ENCODE assay signal across 17 cellular contexts in genomic region chr10:26622891-26623290, GRCh38.
DNase-seq lines count a peak whose midpoint lies in the region; ATAC-seq and TF ChIP-seq lines count a peak whose summit lies in the region.
"Had no signal": no experiment of that assay in that cellular context is flagged by ENCODE, and none has a peak within 500 bp of the region (broad histone marks: within the 10 kb centered on the region; RNA-seq: fewer than 3 reads in every experiment).

No MANE protein-coding gene starts in this region.

- H3K9ac ChIP-seq in parathyroid adenoma: no peak overlapping the region

- no peak for TF ChIP-seq POLR2A in uterus (IDR thresholded peaks at IDR 0.05)

- H2AFZ ChIP-seq in parathyroid adenoma: peak overlapping the region; percentile 60

- H3K79me2 ChIP-seq in parathyroid adenoma: no peaks in the 10 kb centered on the region

- TF ChIP-seq CTCF in epithelial cell of proximal tubule (conservative IDR thresholded peaks at IDR 0.05; ENCODE audit: low read depth, low read length) (no peak), parathyroid adenoma (IDR thresholded peaks at IDR 0.05) (no peak), uterus (IDR thresholded peaks at IDR 0.05) (no peak), endothelial cell (IDR thresholded peaks at IDR 0.05; ENCODE audit: unreplicated experiment) (no peak)

- H3K4me1 Mint-ChIP-seq in endothelial cell (ENCODE audit: unreplicated experiment): no peaks in the 10 kb centered on the region

- peak overlapping the region; percentile 30 for H3K4me3 ChIP-seq in MG63
- peak overlapping the region; percentile 53 for H3K4me3 ChIP-seq in epithelial cell of proximal tubule (ENCODE audit: low read depth, low read length)
- no peak overlapping the region for H3K4me3 ChIP-seq in parathyroid adenoma (ENCODE audit: low read depth, low read length)
- no peak overlapping the region for H3K4me3 ChIP-seq in uterus

- no peaks in the 10 kb centered on the region for H3K9me3 ChIP-seq in MG63
- H3K9me3 ChIP-seq in parathyroid adenoma (ENCODE audit: control insufficient read depth, low read length): no peaks in the 10 kb centered on the region
- no peaks in the 10 kb centered on the region for H3K9me3 ChIP-seq in uterus
- H3K9me3 ChIP-seq: gastrocnemius medialis, right atrium auricular region had no signal

- H3K36me3 ChIP-seq in MG63 (no peaks in the 10 kb centered on the region), parathyroid adenoma (ENCODE audit: control insufficient read depth, insufficient read depth, low read length) (no peaks in the 10 kb centered on the region), uterus (no peaks in the 10 kb centered on the region)
- H3K36me3 ChIP-seq: brain microvascular endothelial cell, gastrocnemius medialis, right atrium auricular region had no signal

- H3K27me3 ChIP-seq in MG63 (peaks cover 3% of the 10 kb centered on the region; the same call in 1 of the 2 replicates), parathyroid adenoma (ENCODE audit: control insufficient read depth, insufficient read depth, low read length) (no peaks in the 10 kb centered on the region), uterus (no peaks in the 10 kb centered on the region)
- H3K27me3 ChIP-seq: brain microvascular endothelial cell, right atrium auricular region had no signal

- DNase-seq in DMS53 (lab: John Stamatoyannopoulos, UW) (peak; percentile 23), DMS53 treated with DMSO at 0.1 percent for 48 hours (lab: John Stamatoyannopoulos, UW; ENCODE audit: unreplicated experiment) (no peak), MG63 (no peak), epithelial cell of proximal tubule (ENCODE audit: low read depth) (no peak), uterus (no peak), endothelial cell (ENCODE audit: low spot score) (no peak)
- DNase-seq: activated CD4-positive, alpha-beta T cell treated with anti-CD3 and anti-CD28 coated beads, Interleukin-2, amount 10 ng/mL, durations not matched to agents 7 days and 5 days; brain microvascular endothelial cell; effector memory CD4-positive, alpha-beta T cell; gastrocnemius medialis; NCI-H1092 treated with DMSO at 0.1 percent for 48 hours had no signal

- H3K4me3 Mint-ChIP-seq in endothelial cell (ENCODE audit: unreplicated experiment): no peak overlapping the region
- H3K4me3 Mint-ChIP-seq: T-helper 1 cell treated with Interleukin-12 subunit alpha and Interleukin-12 subunit beta and Interleukin-4 antibody, amounts not matched to agents 30 μg/mL and 1 μg/mL, for 36 hours had no signal

- no peaks in the 10 kb centered on the region for H3K27me3 Mint-ChIP-seq in endothelial cell (ENCODE audit: unreplicated experiment)

- H3K27ac Mint-ChIP-seq in endothelial cell (ENCODE audit: unreplicated experiment): no peak overlapping the region
- H3K27ac Mint-ChIP-seq: activated CD4-positive, alpha-beta T cell treated with anti-CD3 and anti-CD28 coated beads, Interleukin-2, amount 10 ng/mL, durations not matched to agents 7 days and 5 days; activated T-helper 2 cell treated with anti-CD3 and anti-CD28 coated beads, Interferon-gamma antibody, Interleukin-2, Interleukin-4, amounts not matched to agents 10 μg/mL and 5 μg/mL and 100 μg/mL, durations not matched to agents 14 hours and 24 hours and 36 hours; T-helper 1 cell treated with Interleukin-12 subunit alpha and Interleukin-12 subunit beta and Interleukin-4 antibody, amounts not matched to agents 30 μg/mL and 1 μg/mL, for 36 hours had no signal

- H3K36me3 Mint-ChIP-seq in endothelial cell (ENCODE audit: low read depth, unreplicated experiment): no peaks in the 10 kb centered on the region

- H3K4me2 ChIP-seq in parathyroid adenoma (ENCODE audit: low read length): no peak overlapping the region

- H3K4me1 ChIP-seq in parathyroid adenoma (no peaks in the 10 kb centered on the region), uterus (no peaks in the 10 kb centered on the region)
- H3K4me1 ChIP-seq: gastrocnemius medialis, right atrium auricular region had no signal

- intact Hi-C loops in uterus (cut with DNase I; ENCODE audit: low total_unique reads): no loop called here

- no peak overlapping the region for H3K27ac ChIP-seq in parathyroid adenoma
- no peak overlapping the region for H3K27ac ChIP-seq in uterus
- H3K27ac ChIP-seq: 22Rv1, brain microvascular endothelial cell, gastrocnemius medialis, right atrium auricular region had no signal

- no peaks in the 10 kb centered on the region for H3K9me3 Mint-ChIP-seq in endothelial cell (ENCODE audit: unreplicated experiment)
- H3K9me3 Mint-ChIP-seq: activated CD4-positive, alpha-beta T cell treated with anti-CD3 and anti-CD28 coated beads, Interleukin-2, amount 10 ng/mL, durations not matched to agents 7 days and 5 days; activated T-helper 2 cell treated with anti-CD3 and anti-CD28 coated beads, Interferon-gamma antibody, Interleukin-2, Interleukin-4, amounts not matched to agents 10 μg/mL and 5 μg/mL and 100 μg/mL, durations not matched to agents 14 hours and 24 hours and 36 hours; T-helper 1 cell treated with Interleukin-12 subunit alpha and Interleukin-12 subunit beta and Interleukin-4 antibody, amounts not matched to agents 30 μg/mL and 1 μg/mL, for 36 hours had no signal

- ATAC-seq in GM18498 (IDR thresholded peaks at IDR 0.05; ENCODE audit: unreplicated experiment): no peak
- ATAC-seq: gastrocnemius medialis had no signal

Comparison
In these comparisons a context has a peak if more than half of its experiments do, and no peak if none do; other contexts are left out.
1. H3K4me3 ChIP-seq: peak in MG63 (single experiment) and epithelial cell of proximal tubule (single experiment); none in parathyroid adenoma (single experiment) and uterus (0 of 2).